ENCODE assay signal across 1 cellular context in genomic region chr6:24614048-24614420, GRCh38.
TF ChIP-seq lines count a peak whose summit lies in the region.

No MANE protein-coding gene starts in this region.

TF ChIP-seq in GM23338, 12 proteins besides CTCF, POLR2A, EP300 and RAD21 (continued from another document):
- TF ChIP-seq, protein P1, sequence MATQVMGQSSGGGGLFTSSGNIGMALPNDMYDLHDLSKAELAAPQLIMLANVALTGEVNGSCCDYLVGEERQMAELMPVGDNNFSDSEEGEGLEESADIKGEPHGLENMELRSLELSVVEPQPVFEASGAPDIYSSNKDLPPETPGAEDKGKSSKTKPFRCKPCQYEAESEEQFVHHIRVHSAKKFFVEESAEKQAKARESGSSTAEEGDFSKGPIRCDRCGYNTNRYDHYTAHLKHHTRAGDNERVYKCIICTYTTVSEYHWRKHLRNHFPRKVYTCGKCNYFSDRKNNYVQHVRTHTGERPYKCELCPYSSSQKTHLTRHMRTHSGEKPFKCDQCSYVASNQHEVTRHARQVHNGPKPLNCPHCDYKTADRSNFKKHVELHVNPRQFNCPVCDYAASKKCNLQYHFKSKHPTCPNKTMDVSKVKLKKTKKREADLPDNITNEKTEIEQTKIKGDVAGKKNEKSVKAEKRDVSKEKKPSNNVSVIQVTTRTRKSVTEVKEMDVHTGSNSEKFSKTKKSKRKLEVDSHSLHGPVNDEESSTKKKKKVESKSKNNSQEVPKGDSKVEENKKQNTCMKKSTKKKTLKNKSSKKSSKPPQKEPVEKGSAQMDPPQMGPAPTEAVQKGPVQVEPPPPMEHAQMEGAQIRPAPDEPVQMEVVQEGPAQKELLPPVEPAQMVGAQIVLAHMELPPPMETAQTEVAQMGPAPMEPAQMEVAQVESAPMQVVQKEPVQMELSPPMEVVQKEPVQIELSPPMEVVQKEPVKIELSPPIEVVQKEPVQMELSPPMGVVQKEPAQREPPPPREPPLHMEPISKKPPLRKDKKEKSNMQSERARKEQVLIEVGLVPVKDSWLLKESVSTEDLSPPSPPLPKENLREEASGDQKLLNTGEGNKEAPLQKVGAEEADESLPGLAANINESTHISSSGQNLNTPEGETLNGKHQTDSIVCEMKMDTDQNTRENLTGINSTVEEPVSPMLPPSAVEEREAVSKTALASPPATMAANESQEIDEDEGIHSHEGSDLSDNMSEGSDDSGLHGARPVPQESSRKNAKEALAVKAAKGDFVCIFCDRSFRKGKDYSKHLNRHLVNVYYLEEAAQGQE (IDR thresholded peaks at IDR 0.05; ENCODE audit: unreplicated experiment), result no peak
- no peak for TF ChIP-seq JUNB (IDR thresholded peaks at IDR 0.05; ENCODE audit: unreplicated experiment)
- no peak for TF ChIP-seq ZNF331 (CRISPR knock-in tag; IDR thresholded peaks at IDR 0.05; ENCODE audit: low read depth)
- TF ChIP-seq CREB1 (CRISPR knock-in tag; IDR thresholded peaks at IDR 0.05; ENCODE audit: low read depth), result no peak
- no peak for TF ChIP-seq POLR2AphosphoS5 (IDR thresholded peaks at IDR 0.05; ENCODE audit: low read depth)
- TF ChIP-seq, protein P2, sequence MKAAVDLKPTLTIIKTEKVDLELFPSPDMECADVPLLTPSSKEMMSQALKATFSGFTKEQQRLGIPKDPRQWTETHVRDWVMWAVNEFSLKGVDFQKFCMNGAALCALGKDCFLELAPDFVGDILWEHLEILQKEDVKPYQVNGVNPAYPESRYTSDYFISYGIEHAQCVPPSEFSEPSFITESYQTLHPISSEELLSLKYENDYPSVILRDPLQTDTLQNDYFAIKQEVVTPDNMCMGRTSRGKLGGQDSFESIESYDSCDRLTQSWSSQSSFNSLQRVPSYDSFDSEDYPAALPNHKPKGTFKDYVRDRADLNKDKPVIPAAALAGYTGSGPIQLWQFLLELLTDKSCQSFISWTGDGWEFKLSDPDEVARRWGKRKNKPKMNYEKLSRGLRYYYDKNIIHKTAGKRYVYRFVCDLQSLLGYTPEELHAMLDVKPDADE (IDR thresholded peaks at IDR 0.05), result no peak
- TF ChIP-seq EZH2phosphoT487 (IDR thresholded peaks at IDR 0.05; ENCODE audit: unreplicated experiment), result no peak
- TF ChIP-seq STAT1 (IDR thresholded peaks at IDR 0.05; ENCODE audit: unreplicated experiment), result no peak
TF ChIP-seq in GM23338: peak in this region for 0.
